8 cellular contexts compared by ENCODE assay signal in the genomic region with DNA sequence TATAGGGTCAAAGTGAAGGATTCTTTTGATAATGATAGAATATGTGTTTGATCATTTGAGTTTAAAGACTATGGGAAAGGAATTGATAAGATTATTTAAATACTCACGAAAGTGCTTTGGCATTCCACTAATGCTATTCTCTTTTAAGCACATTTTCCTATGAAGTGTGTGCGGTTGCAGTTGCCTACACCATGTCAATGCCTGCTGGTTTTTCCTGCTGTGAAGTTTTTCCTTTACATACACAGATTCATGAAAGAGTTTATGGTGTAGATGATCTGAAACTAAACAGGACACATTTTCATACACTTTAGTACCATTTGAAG.
A peak's percentile ranks its signal among the peaks of the same experiment; 100 is the strongest.
DNase-seq lines count a peak whose midpoint lies in the region; ATAC-seq and TF ChIP-seq lines count a peak whose summit lies in the region.

No MANE protein-coding gene starts in this region.

- H4K8ac ChIP-seq in H9 (replicated peaks; ENCODE audit: insufficient read length, low read depth, low read length), result no peak overlapping the region

- no peak for ATAC-seq in HG02759 (IDR thresholded peaks at IDR 0.05; ENCODE audit: unreplicated experiment)

- no peak overlapping the region for H3K23ac ChIP-seq in H9 (ENCODE audit: insufficient read length, low read depth, low read length)

- no peak overlapping the region for H2BK20ac ChIP-seq in H9 (ENCODE audit: low read depth, low read length, poor library complexity, severe bottlenecking)

- peaks cover 36 to 40% of the 10 kb centered on the region in 2 experiments for H3K4me1 Mint-ChIP-seq in H9

- no peak overlapping the region for H2BK15ac ChIP-seq in H9 (ENCODE audit: low read depth, low read length)

- H3K4me3 Mint-ChIP-seq in H9, result no peak overlapping the region

- H3K27ac ChIP-seq in H9 (ENCODE audit: insufficient read length, low read depth, low read length) (peak overlapping the region; percentile 44), VCaP (peak overlapping the region; percentile 18; the same call in 1 of the 2 replicates), spleen (peak overlapping the region; percentile 84 to 93 (median 91))

- no peak for TF ChIP-seq POLR2A in spleen (IDR thresholded peaks at IDR 0.05)

- H4K20me1 ChIP-seq in H9 (ENCODE audit: control insufficient read depth, insufficient read depth, insufficient read length), result no peaks in the 10 kb centered on the region

- H3K27me3 ChIP-seq in H9 (ENCODE audit: insufficient read depth, low read length) (no peaks in the 10 kb centered on the region), spleen (replicated peaks in 1 of 7) (no peaks in the 10 kb centered on the region)

- no peak overlapping the region for H3K14ac ChIP-seq in H9 (ENCODE audit: insufficient read depth, low read length)

- DNase-seq in H9, result no peak
- no peak for DNase-seq in fibroblast of the aortic adventitia (ENCODE audit: low read depth)
- no peak for DNase-seq in spleen
- DNase-seq in AG08396 (ENCODE audit: low spot score), result no peak
- no peak for DNase-seq in DMS79 treated with DMSO at 0.1 percent for 48 hours (lab: John Stamatoyannopoulos, UW)
- no peak for DNase-seq in NCI-H2107 treated with DMSO at 0.1 percent for 48 hours (lab: John Stamatoyannopoulos, UW; ENCODE audit: unreplicated experiment)

- no peak overlapping the region for H2AK5ac ChIP-seq in H9 (ENCODE audit: insufficient read length, low read length)

- intact Hi-C loops in spleen (cut with DNase I; ENCODE audit: low total_unique reads), result no loop called here

- H3K27me3 Mint-ChIP-seq in H9 (ENCODE audit: low read depth), result no peaks in the 10 kb centered on the region

- H3K56ac ChIP-seq in H9 (ENCODE audit: insufficient read length, low read depth, low read length), result no peak overlapping the region

- no peak overlapping the region for H3K4ac ChIP-seq in H9 (ENCODE audit: low read depth, low read length)

- H3K4me3 ChIP-seq in fibroblast of the aortic adventitia (ENCODE audit: low read depth, low read length), result peak overlapping the region; percentile 14
- H3K4me3 ChIP-seq in spleen, result peak overlapping the region in 3 of 8 donors; percentile 15 to 52 (median 17)

- H2BK12ac ChIP-seq in H9 (ENCODE audit: insufficient read length, low read depth, low read length), result no peak overlapping the region

- no peak overlapping the region for H4K91ac ChIP-seq in H9 (ENCODE audit: insufficient read length, low read depth, low read length)

- no peaks in the 10 kb centered on the region for H3K79me1 ChIP-seq in H9 (ENCODE audit: insufficient read depth, low read depth, low read length, poor library complexity, severe bottlenecking)

- peaks cover 0 to 19% (median 0%) of the 10 kb centered on the region in 6 donors for H3K36me3 ChIP-seq in spleen

- H4K5ac ChIP-seq in H9 (ENCODE audit: insufficient read length, low read depth, low read length), result no peak overlapping the region

- H2AFZ ChIP-seq in H9 (ENCODE audit: low read length), result no peak overlapping the region

- H2BK120ac ChIP-seq in H9 (ENCODE audit: low read depth, low read length, poor library complexity, severe bottlenecking), result no peak overlapping the region

- H3T11ph ChIP-seq in H9 (ENCODE audit: low read length), result no peak overlapping the region

- no peak overlapping the region for H3K9ac ChIP-seq in H9 (ENCODE audit: extremely low read depth, insufficient read length, low read length)

- no peak overlapping the region for H3K4me2 ChIP-seq in H9 (ENCODE audit: insufficient read depth, insufficient read length, low read length)

- H3K9me3 Mint-ChIP-seq in H9, result no peaks in the 10 kb centered on the region

- no peak overlapping the region for H2BK5ac ChIP-seq in H9 (ENCODE audit: insufficient read length, low read length)

- no peak overlapping the region for H3K18ac ChIP-seq in H9 (ENCODE audit: insufficient read length, low read depth, low read length)

- no CpG with 5 or more reads among the region's 2 CpGs for WGBS in H9 (ENCODE audit: extremely low coverage, insufficient read length, low lambda C conversion rate)
- 19 to 34% (median 29%) methylated on average over 2 of the region's 2 CpGs for WGBS in spleen, 5 donors

- H3K9me3 ChIP-seq in H9 (ENCODE audit: control insufficient read depth, low read depth, low read length) (no peaks in the 10 kb centered on the region), spleen (no peaks in the 10 kb centered on the region)

- no peaks in the 10 kb centered on the region for H3K23me2 ChIP-seq in H9 (ENCODE audit: insufficient read length, low read depth, low read length, poor library complexity, severe bottlenecking)

- TF ChIP-seq CTCF in H9 (conservative IDR thresholded peaks at IDR 0.05) (no peak), VCaP (conservative IDR thresholded peaks at IDR 0.05) (no peak), fibroblast of the aortic adventitia (IDR thresholded peaks at IDR 0.05; ENCODE audit: insufficient read depth, low read length) (no peak), spleen (IDR thresholded peaks at IDR 0.05 in 8 of 11, conservative IDR thresholded peaks at IDR 0.05 in 3 of 11) (peak in 2 of 11 experiments; percentile 19 to 30)

- H3K4me1 ChIP-seq in H9 (ENCODE audit: insufficient read depth, low read length) (peaks cover 5% of the 10 kb centered on the region; the same call in 1 of the 2 replicates), spleen (peaks cover 24 to 96% (median 67%) of the 10 kb centered on the region in 6 donors)

- H3K36me3 Mint-ChIP-seq in H9 (ENCODE audit: insufficient read depth in 1 of 3, low read depth in 3 of 3), result no peaks in the 10 kb centered on the region

- H3K79me2 ChIP-seq in H9 (ENCODE audit: insufficient read depth, low read length), result no peaks in the 10 kb centered on the region

- H3K27ac Mint-ChIP-seq in H9, result peak overlapping the region; percentile 12 to 88 (median 23)

Comparison
In these comparisons a context has a peak if more than half of its experiments do, and no peak if none do; other contexts are left out.
1. H3K27ac ChIP-seq: peak in every context shown above with its lines; median percentile 91 in spleen; 44 in H9; 18 in VCaP.